18 cellular contexts compared by ENCODE assay signal in genomic region chr3:175200391-175200790, GRCh38.
"Had no signal": no experiment of that assay in that cellular context is flagged by ENCODE, and none has a peak within 500 bp of the region (broad histone marks: within the 10 kb centered on the region; RNA-seq: fewer than 3 reads in every experiment).

No MANE protein-coding gene starts in this region.

- DNase-seq: activated CD4-positive, alpha-beta T cell treated with anti-CD3 and anti-CD28 coated beads for 1 hour; activated CD4-positive, alpha-beta T cell treated with anti-CD3 and anti-CD28 coated beads, Interleukin-2, amount 50 U/mL, for 48 hours; activated naive CD4-positive, alpha-beta T cell treated with anti-CD3 and anti-CD28 coated beads for 36 hours; activated naive CD8-positive, alpha-beta T cell treated with anti-CD3 and anti-CD28 coated beads, Interleukin-2, amount 50 U/mL, for 24 hours; dorsolateral prefrontal cortex; endodermal cell; erythroblast; left ventricle myocardium inferior; natural killer cell; posterior cingulate gyrus; stimulated activated CD4-positive, alpha-beta T cell treated with anti-CD3 and anti-CD28 coated beads, Interleukin-15, amount 100 ng/mL, for 24 hours; stimulated activated CD4-positive, alpha-beta T cell treated with anti-CD3 and anti-CD28 coated beads, Interleukin-4, amount 100 ng/mL, for 1 hour; stimulated activated naive CD4-positive, alpha-beta T cell treated with Interleukin-2 at 50 U/mL for 16 hours; substantia nigra; uterus had no signal

- H3K36me3 Mint-ChIP-seq: memory B cell had no signal

- H3K27me3 Mint-ChIP-seq: activated naive CD8-positive, alpha-beta T cell treated with anti-CD3 and anti-CD28 coated beads, Interleukin-2, amount 50 U/mL, for 24 hours; activated T-helper 17 cell treated with anti-CD3 and anti-CD28 coated beads, Interleukin-2, amount 50 U/mL, for 72 hours; memory B cell had no signal

- FAIRE-seq: keratinocyte had no signal

- H3K27ac Mint-ChIP-seq: activated naive CD4-positive, alpha-beta T cell treated with anti-CD3 and anti-CD28 coated beads for 36 hours; activated naive CD8-positive, alpha-beta T cell treated with anti-CD3 and anti-CD28 coated beads, Interleukin-2, amount 50 U/mL, for 24 hours; activated T-helper 17 cell treated with anti-CD3 and anti-CD28 coated beads, Interleukin-2, amount 50 U/mL, for 72 hours; endodermal cell; memory B cell; natural killer cell had no signal

- ATAC-seq: activated naive CD8-positive, alpha-beta T cell treated with anti-CD3 and anti-CD28 coated beads, Interleukin-2, amount 50 U/mL, for 24 hours; activated T-helper 17 cell treated with anti-CD3 and anti-CD28 coated beads, Interleukin-2, amount 50 U/mL, for 72 hours; natural killer cell had no signal

- H3K4me3 Mint-ChIP-seq: activated naive CD4-positive, alpha-beta T cell treated with anti-CD3 and anti-CD28 coated beads for 36 hours; activated naive CD8-positive, alpha-beta T cell treated with anti-CD3 and anti-CD28 coated beads, Interleukin-2, amount 50 U/mL, for 24 hours; activated T-helper 17 cell treated with anti-CD3 and anti-CD28 coated beads, Interleukin-2, amount 50 U/mL, for 72 hours; endodermal cell; memory B cell; natural killer cell had no signal

- H3K9me3 Mint-ChIP-seq: endodermal cell had no signal

- H3K4me1 Mint-ChIP-seq: activated naive CD8-positive, alpha-beta T cell treated with anti-CD3 and anti-CD28 coated beads, Interleukin-2, amount 50 U/mL, for 24 hours; activated T-helper 17 cell treated with anti-CD3 and anti-CD28 coated beads, Interleukin-2, amount 50 U/mL, for 72 hours; memory B cell; natural killer cell had no signal
